14 cellular contexts compared by ENCODE assay signal in genomic region chr2:177225965-177226360, GRCh38. TPM values are rescaled to one million over a fixed set of nuclear protein-coding genes. Genes with fewer than 3 reads are reported as not detected.
DNase-seq lines count a peak whose midpoint lies in the region; ATAC-seq and TF ChIP-seq lines count a peak whose summit lies in the region.
"Had no signal": no experiment of that assay in that cellular context is flagged by ENCODE, and none has a peak within 500 bp of the region (broad histone marks: within the 10 kb centered on the region; RNA-seq: fewer than 3 reads in every experiment).

No MANE protein-coding gene starts in this region.

- no peaks in the 10 kb centered on the region for H3K4me1 ChIP-seq in HEK293 (ENCODE audit: control insufficient read depth, insufficient read depth, low read length)
- H3K4me1 ChIP-seq: parathyroid adenoma had no signal

- H3K27ac ChIP-seq in HEK293 (ENCODE audit: extremely low read depth, low read depth, low read length): no peak overlapping the region
- H3K27ac ChIP-seq: parathyroid adenoma had no signal

- no peaks in the 10 kb centered on the region for H3K27me3 Mint-ChIP-seq in activated CD4-positive, alpha-beta T cell treated with anti-CD3 and anti-CD28 coated beads, Interleukin-2, amount 10 ng/mL, durations not matched to agents 7 days and 5 days
- no peaks in the 10 kb centered on the region for H3K27me3 Mint-ChIP-seq in activated CD4-positive, alpha-beta memory T cell treated with anti-CD3 and anti-CD28 coated beads, Interleukin-2, amount 10 ng/mL, durations not matched to agents 7 days and 5 days
- H3K27me3 Mint-ChIP-seq in natural killer cell treated with Interleukin-12 subunit alpha and Interleukin-12 subunit beta and Interleukin-15 and Interleukin-18, amount 100 ng/mL, for 72 hours: no peaks in the 10 kb centered on the region
- H3K27me3 Mint-ChIP-seq in activated T-helper 1 cell treated with anti-CD3 and anti-CD28 coated beads, Interleukin-12 subunit alpha, Interleukin-12 subunit beta, Interleukin-2, Interleukin-4 antibody, amounts not matched to agents 30 ng/mL and 10 ng/mL and 1 ng/mL, durations not matched to agents 14 hours and 24 hours and 36 hours (ENCODE audit: insufficient read depth): no peaks in the 10 kb centered on the region
- H3K27me3 Mint-ChIP-seq: central memory CD8-positive, alpha-beta T cell had no signal

- H3K36me3 ChIP-seq in HEK293 (ENCODE audit: control insufficient read depth in 2 of 2, insufficient read depth in 1 of 2, low read length in 2 of 2): peaks cover 13 to 34% of the 10 kb centered on the region in 2 experiments

- H3K4me3 Mint-ChIP-seq in activated CD4-positive, alpha-beta T cell treated with anti-CD3 and anti-CD28 coated beads, Interleukin-2, amount 10 ng/mL, durations not matched to agents 7 days and 5 days: no peak overlapping the region
- no peak overlapping the region for H3K4me3 Mint-ChIP-seq in activated CD4-positive, alpha-beta memory T cell treated with anti-CD3 and anti-CD28 coated beads, Interleukin-2, amount 10 ng/mL, durations not matched to agents 7 days and 5 days
- no peak overlapping the region for H3K4me3 Mint-ChIP-seq in natural killer cell treated with Interleukin-12 subunit alpha and Interleukin-12 subunit beta and Interleukin-15 and Interleukin-18, amount 100 ng/mL, for 72 hours
- no peak overlapping the region for H3K4me3 Mint-ChIP-seq in activated T-helper 1 cell treated with anti-CD3 and anti-CD28 coated beads, Interleukin-12 subunit alpha, Interleukin-12 subunit beta, Interleukin-2, Interleukin-4 antibody, amounts not matched to agents 30 ng/mL and 10 ng/mL and 1 ng/mL, durations not matched to agents 14 hours and 24 hours and 36 hours
- H3K4me3 Mint-ChIP-seq: central memory CD8-positive, alpha-beta T cell had no signal

- no peak for DNase-seq in activated CD4-positive, alpha-beta T cell treated with anti-CD3 and anti-CD28 coated beads, Interleukin-2, amount 10 ng/mL, durations not matched to agents 7 days and 5 days
- no peak for DNase-seq in activated CD4-positive, alpha-beta T cell treated with anti-CD3 and anti-CD28 coated beads, Interleukin-2, amount 50 U/mL, for 1 hour
- no peak for DNase-seq in activated CD4-positive, alpha-beta memory T cell treated with anti-CD3 and anti-CD28 coated beads, Interleukin-2, amount 10 ng/mL, durations not matched to agents 7 days and 5 days
- no peak for DNase-seq in natural killer cell treated with Interleukin-12 subunit alpha and Interleukin-12 subunit beta and Interleukin-15 and Interleukin-18, amount 100 ng/mL, for 72 hours (ENCODE audit: low spot score)
- DNase-seq in activated T-helper 1 cell treated with anti-CD3 and anti-CD28 coated beads, Interleukin-12 subunit alpha, Interleukin-12 subunit beta, Interleukin-2, Interleukin-4 antibody, amounts not matched to agents 30 ng/mL and 10 ng/mL and 1 ng/mL, durations not matched to agents 14 hours and 24 hours and 36 hours (ENCODE audit: low spot score): no peak
- DNase-seq: activated effector memory CD4-positive, alpha-beta T cell treated with anti-CD3 and anti-CD28 coated beads, Interleukin-2, amount 50 U/mL, for 16 hours; midbrain; NCI-H1105 had no signal

- no peak overlapping the region for H3K4me3 ChIP-seq in HEK293 (ENCODE audit: low read depth, low read length)

- H3K36me3 Mint-ChIP-seq in activated CD4-positive, alpha-beta T cell treated with anti-CD3 and anti-CD28 coated beads, Interleukin-2, amount 10 ng/mL, durations not matched to agents 7 days and 5 days (ENCODE audit: low read depth): peaks cover 59% of the 10 kb centered on the region
- H3K36me3 Mint-ChIP-seq in activated CD4-positive, alpha-beta memory T cell treated with anti-CD3 and anti-CD28 coated beads, Interleukin-2, amount 10 ng/mL, durations not matched to agents 7 days and 5 days (ENCODE audit: low read depth): peaks cover 63% of the 10 kb centered on the region
- H3K36me3 Mint-ChIP-seq in natural killer cell treated with Interleukin-12 subunit alpha and Interleukin-12 subunit beta and Interleukin-15 and Interleukin-18, amount 100 ng/mL, for 72 hours: peaks cover 44% of the 10 kb centered on the region
- H3K36me3 Mint-ChIP-seq in activated T-helper 1 cell treated with anti-CD3 and anti-CD28 coated beads, Interleukin-12 subunit alpha, Interleukin-12 subunit beta, Interleukin-2, Interleukin-4 antibody, amounts not matched to agents 30 ng/mL and 10 ng/mL and 1 ng/mL, durations not matched to agents 14 hours and 24 hours and 36 hours (ENCODE audit: low read depth): peaks cover 50% of the 10 kb centered on the region

- H3K4me1 Mint-ChIP-seq in activated CD4-positive, alpha-beta T cell treated with anti-CD3 and anti-CD28 coated beads, Interleukin-2, amount 10 ng/mL, durations not matched to agents 7 days and 5 days: peaks cover 19% of the 10 kb centered on the region
- H3K4me1 Mint-ChIP-seq in activated CD4-positive, alpha-beta memory T cell treated with anti-CD3 and anti-CD28 coated beads, Interleukin-2, amount 10 ng/mL, durations not matched to agents 7 days and 5 days: peaks cover 32% of the 10 kb centered on the region
- peaks cover 39 to 49% of the 10 kb centered on the region in 2 donors for H3K4me1 Mint-ChIP-seq in natural killer cell treated with Interleukin-12 subunit alpha and Interleukin-12 subunit beta and Interleukin-15 and Interleukin-18, amount 100 ng/mL, for 72 hours (ENCODE audit: low read depth in 2 of 2)
- peaks cover 39% of the 10 kb centered on the region for H3K4me1 Mint-ChIP-seq in activated T-helper 1 cell treated with anti-CD3 and anti-CD28 coated beads, Interleukin-12 subunit alpha, Interleukin-12 subunit beta, Interleukin-2, Interleukin-4 antibody, amounts not matched to agents 30 ng/mL and 10 ng/mL and 1 ng/mL, durations not matched to agents 14 hours and 24 hours and 36 hours (ENCODE audit: low read depth)

- no peaks in the 10 kb centered on the region for H3K9me3 Mint-ChIP-seq in activated CD4-positive, alpha-beta T cell treated with anti-CD3 and anti-CD28 coated beads, Interleukin-2, amount 10 ng/mL, durations not matched to agents 7 days and 5 days
- H3K9me3 Mint-ChIP-seq in activated CD4-positive, alpha-beta memory T cell treated with anti-CD3 and anti-CD28 coated beads, Interleukin-2, amount 10 ng/mL, durations not matched to agents 7 days and 5 days: no peaks in the 10 kb centered on the region
- H3K9me3 Mint-ChIP-seq in natural killer cell treated with Interleukin-12 subunit alpha and Interleukin-12 subunit beta and Interleukin-15 and Interleukin-18, amount 100 ng/mL, for 72 hours: no peaks in the 10 kb centered on the region
- H3K9me3 Mint-ChIP-seq in activated T-helper 1 cell treated with anti-CD3 and anti-CD28 coated beads, Interleukin-12 subunit alpha, Interleukin-12 subunit beta, Interleukin-2, Interleukin-4 antibody, amounts not matched to agents 30 ng/mL and 10 ng/mL and 1 ng/mL, durations not matched to agents 14 hours and 24 hours and 36 hours: no peaks in the 10 kb centered on the region
- H3K9me3 Mint-ChIP-seq: central memory CD8-positive, alpha-beta T cell had no signal

- no peaks in the 10 kb centered on the region for H3K9me3 ChIP-seq in HEK293 (ENCODE audit: control insufficient read depth, insufficient read depth, low read depth, low read length)

- intact Hi-C loops in activated T-helper 1 cell treated with anti-CD3 and anti-CD28 coated beads, Interleukin-12 subunit alpha, Interleukin-12 subunit beta, Interleukin-2, Interleukin-4 antibody, amounts not matched to agents 30 ng/mL and 10 ng/mL and 1 ng/mL, durations not matched to agents 14 hours and 24 hours and 36 hours (cut with micrococcal nuclease): no loop called here

- CTCF ChIA-PET in activated CD4-positive, alpha-beta T cell treated with anti-CD3 and anti-CD28 coated beads, Interleukin-2, amount 10 ng/mL, durations not matched to agents 7 days and 5 days (lab: Charles Lee): interaction anchor here (0.9 to 2.5 kb wide), 5 partner anchors 10 to 61 kb away, joined by 3 to 15 read pairs (median 5); partner anchors contain the start of gene NFE2L2
- CTCF ChIA-PET in HEK293 (lab: Yijun Ruan, JAX): interaction anchor here (0.6 to 1.2 kb wide), 4 partner anchors 27 to 72 kb away, joined by 3 to 4 read pairs (median 4); no protein-coding TSS in a partner anchor
- CTCF ChIA-PET in activated CD4-positive, alpha-beta memory T cell treated with anti-CD3 and anti-CD28 coated beads, Interleukin-2, amount 10 ng/mL, durations not matched to agents 7 days and 5 days (lab: Charles Lee): interaction anchor here (0.7 to 2.6 kb wide), 8 partner anchors 8 to 306 kb away, joined by 3 to 10 read pairs (median 4); no protein-coding TSS in a partner anchor

- POLR2A ChIA-PET in activated CD4-positive, alpha-beta T cell treated with anti-CD3 and anti-CD28 coated beads, Interleukin-2, amount 10 ng/mL, durations not matched to agents 7 days and 5 days (lab: Charles Lee): interaction anchor here (1.2 kb wide), 1 partner anchor 14 kb away, joined by 3 read pairs; no protein-coding TSS in a partner anchor
- POLR2A ChIA-PET in HEK293 (lab: Yijun Ruan, JAX): interaction anchor here (0.6 to 1.2 kb wide), 2 partner anchors 29 to 105 kb away, joined by 4 read pairs; no protein-coding TSS in a partner anchor
- POLR2A ChIA-PET in activated CD4-positive, alpha-beta memory T cell treated with anti-CD3 and anti-CD28 coated beads, Interleukin-2, amount 10 ng/mL, durations not matched to agents 7 days and 5 days (lab: Charles Lee): interaction anchor here (0.6 to 10.8 kb wide), 11 partner anchors 8 to 116 kb away, joined by 3 to 135 read pairs (median 4); partner anchors contain the start of genes HNRNPA3 and NFE2L2

- no peak for TF ChIP-seq CTCF in HEK293 (tag by site-specific recombination; IDR thresholded peaks at IDR 0.05)

- peak overlapping the region; percentile 37 for H3K27ac Mint-ChIP-seq in activated CD4-positive, alpha-beta T cell treated with anti-CD3 and anti-CD28 coated beads, Interleukin-2, amount 10 ng/mL, durations not matched to agents 7 days and 5 days
- peak overlapping the region; percentile 5 for H3K27ac Mint-ChIP-seq in activated CD4-positive, alpha-beta memory T cell treated with anti-CD3 and anti-CD28 coated beads, Interleukin-2, amount 10 ng/mL, durations not matched to agents 7 days and 5 days
- peak overlapping the region; percentile 48 to 82 for H3K27ac Mint-ChIP-seq in natural killer cell treated with Interleukin-12 subunit alpha and Interleukin-12 subunit beta and Interleukin-15 and Interleukin-18, amount 100 ng/mL, for 72 hours
- no peak overlapping the region for H3K27ac Mint-ChIP-seq in activated T-helper 1 cell treated with anti-CD3 and anti-CD28 coated beads, Interleukin-12 subunit alpha, Interleukin-12 subunit beta, Interleukin-2, Interleukin-4 antibody, amounts not matched to agents 30 ng/mL and 10 ng/mL and 1 ng/mL, durations not matched to agents 14 hours and 24 hours and 36 hours

- ATAC-seq in natural killer cell treated with Interleukin-12 subunit alpha and Interleukin-12 subunit beta and Interleukin-15 and Interleukin-18, amount 100 ng/mL, for 72 hours: no peak
- ATAC-seq in HG02623 (IDR thresholded peaks at IDR 0.05; ENCODE audit: unreplicated experiment) (no peak), HG03039 (IDR thresholded peaks at IDR 0.05; ENCODE audit: unreplicated experiment) (no peak)
- ATAC-seq: activated CD4-positive, CD25-positive, alpha-beta regulatory T cell treated with anti-CD3 and anti-CD28 coated beads, Interleukin-2, amount 50 U/mL, for 24 hours had no signal

RNA-seq across cellular contexts. Expression of gene HNRNPA3, which starts 13.4 kb away (rescaled TPM):
- 100 to 1,000 TPM; 312 to 318 TPM for total RNA-seq in activated CD4-positive, alpha-beta T cell treated with anti-CD3 and anti-CD28 coated beads, Interleukin-2, amount 10 ng/mL, durations not matched to agents 7 days and 5 days
- total RNA-seq in activated CD4-positive, alpha-beta memory T cell treated with anti-CD3 and anti-CD28 coated beads, Interleukin-2, amount 10 ng/mL, durations not matched to agents 7 days and 5 days: 100 to 1,000 TPM; 309 to 312 TPM
- 100 to 1,000 TPM; 170 to 282 TPM for total RNA-seq in natural killer cell treated with Interleukin-12 subunit alpha and Interleukin-12 subunit beta and Interleukin-15 and Interleukin-18, amount 100 ng/mL, for 72 hours
- 326 and 333 TPM in 2 replicates for total RNA-seq in activated T-helper 1 cell treated with anti-CD3 and anti-CD28 coated beads, Interleukin-12 subunit alpha, Interleukin-12 subunit beta, Interleukin-2, Interleukin-4 antibody, amounts not matched to agents 30 ng/mL and 10 ng/mL and 1 ng/mL, durations not matched to agents 14 hours and 24 hours and 36 hours

RNA-seq across cellular contexts. Expression of gene NFE2L2, which starts 38.6 kb away (rescaled TPM):
- total RNA-seq in activated CD4-positive, alpha-beta T cell treated with anti-CD3 and anti-CD28 coated beads, Interleukin-2, amount 10 ng/mL, durations not matched to agents 7 days and 5 days: 10 to 100 TPM; 65.6 to 82.0 TPM
- total RNA-seq in activated CD4-positive, alpha-beta memory T cell treated with anti-CD3 and anti-CD28 coated beads, Interleukin-2, amount 10 ng/mL, durations not matched to agents 7 days and 5 days: 10 to 100 TPM; 63.2 to 63.4 TPM
- total RNA-seq in natural killer cell treated with Interleukin-12 subunit alpha and Interleukin-12 subunit beta and Interleukin-15 and Interleukin-18, amount 100 ng/mL, for 72 hours: 10 to 100 TPM; 71.2 to 96.6 TPM
- 68.2 and 71.2 TPM in 2 replicates for total RNA-seq in activated T-helper 1 cell treated with anti-CD3 and anti-CD28 coated beads, Interleukin-12 subunit alpha, Interleukin-12 subunit beta, Interleukin-2, Interleukin-4 antibody, amounts not matched to agents 30 ng/mL and 10 ng/mL and 1 ng/mL, durations not matched to agents 14 hours and 24 hours and 36 hours
